Comparison of ENCODE assay signal across 27 cellular contexts in the genomic region with DNA sequence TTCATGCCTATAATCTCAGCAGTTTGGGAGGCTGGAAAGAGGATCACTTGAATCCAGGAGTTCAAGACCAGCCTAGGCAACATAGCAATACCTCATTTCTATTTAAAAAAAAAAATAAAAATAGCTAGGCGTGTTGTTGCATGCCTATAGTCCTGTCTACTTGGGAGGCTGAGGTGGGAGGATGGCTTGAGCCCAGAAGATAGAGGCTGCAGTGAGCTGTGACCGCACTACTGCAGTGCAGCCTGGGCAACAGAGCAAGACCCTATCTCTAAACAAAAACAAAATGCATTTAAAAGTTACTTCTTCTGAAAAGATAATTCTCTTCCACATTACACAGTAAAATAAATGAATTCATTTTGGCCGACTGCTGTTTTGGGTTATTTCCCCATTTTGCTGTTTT.
"Had no signal": no experiment of that assay in that cellular context is flagged by ENCODE, and none has a peak within 500 bp of the region (broad histone marks: within the 10 kb centered on the region; RNA-seq: fewer than 3 reads in every experiment).

No MANE protein-coding gene starts in this region.

- H3K4me1 Mint-ChIP-seq: central memory CD8-positive, alpha-beta T cell had no signal

- H3K9me3 Mint-ChIP-seq: activated T-cell treated with anti-CD3 and anti-CD28 coated beads, Interleukin-2, amount 50 U/mL, for 4 hours; central memory CD8-positive, alpha-beta T cell had no signal

- H3K27me3 Mint-ChIP-seq: activated naive CD8-positive, alpha-beta T cell treated with anti-CD3 and anti-CD28 coated beads, Interleukin-2, amount 50 U/mL, for 24 hours; central memory CD8-positive, alpha-beta T cell had no signal

- ATAC-seq: activated CD8-positive, alpha-beta T cell treated with anti-CD3 and anti-CD28 coated beads, Interleukin-2, amount 10 ng/mL, durations not matched to agents 7 days and 5 days; activated naive CD4-positive, alpha-beta T cell treated with anti-CD3 and anti-CD28 coated beads, Interleukin-2, amount 50 U/mL, for 72 hours; activated naive CD8-positive, alpha-beta T cell treated with anti-CD3 and anti-CD28 coated beads, Interleukin-2, amount 50 U/mL, for 24 hours; activated T-cell treated with anti-CD3 and anti-CD28 coated beads, Interleukin-2, amount 50 U/mL, for 4 hours; body of pancreas; Panc1; Right ventricle myocardium inferior had no signal

- H3K4me3 ChIP-seq: ascending aorta, body of pancreas, SJCRH30 had no signal

- H3K36me3 ChIP-seq: ascending aorta, SJCRH30, WERI-Rb-1 had no signal

- H3K9ac ChIP-seq: SK-N-SH had no signal

- H3K27ac ChIP-seq: ascending aorta, body of pancreas, SJCRH30, WERI-Rb-1 had no signal

- H3K27ac Mint-ChIP-seq: activated CD8-positive, alpha-beta T cell treated with anti-CD3 and anti-CD28 coated beads, Interleukin-2, amount 10 ng/mL, durations not matched to agents 7 days and 5 days; activated naive CD4-positive, alpha-beta T cell treated with anti-CD3 and anti-CD28 coated beads, Interleukin-2, amount 50 U/mL, for 72 hours; activated naive CD8-positive, alpha-beta T cell treated with anti-CD3 and anti-CD28 coated beads, Interleukin-2, amount 50 U/mL, for 24 hours had no signal

- H3K4me1 ChIP-seq: ascending aorta, body of pancreas, SJCRH30 had no signal

- H3K4me2 ChIP-seq: SK-N-SH had no signal

- H3K9me3 ChIP-seq: ascending aorta, body of pancreas, SJCRH30, SK-N-SH had no signal

- DNase-seq: activated CD4-positive, alpha-beta T cell treated with anti-CD3 and anti-CD28 coated beads for 48 hours; activated CD4-positive, alpha-beta T cell treated with anti-CD3 and anti-CD28 coated beads, Interleukin-2, amount 50 U/mL, for 4 hours; activated CD4-positive, CD25-positive, alpha-beta regulatory T cell treated with anti-CD3 and anti-CD28 coated beads, Interleukin-2, amount 50 U/mL, for 72 hours; activated CD8-positive, alpha-beta T cell treated with anti-CD3 and anti-CD28 coated beads, Interleukin-2, amount 10 ng/mL, durations not matched to agents 7 days and 5 days; activated effector memory CD4-positive, alpha-beta T cell treated with anti-CD3 and anti-CD28 coated beads, Interleukin-2, amount 50 U/mL, for 16 hours; activated naive CD4-positive, alpha-beta T cell treated with Interleukin-2 at 50 U/mL for 16 hours; activated naive CD8-positive, alpha-beta T cell treated with anti-CD3 and anti-CD28 coated beads, Interleukin-2, amount 50 U/mL, for 24 hours; activated T-cell treated with anti-CD3 and anti-CD28 coated beads, Interleukin-2, amount 50 U/mL, for 4 hours; amniotic stem cell; body of pancreas; Kasumi-1; NCI-H1105; NCI-H1436; NCI-H1694 treated with DMSO at 0.1 percent for 48 hours; NCI-H2029 treated with DMSO at 0.1 percent for 48 hours; NCI-H510A treated with DMSO at 0.1 percent for 48 hours; NCI-H69; OCI-M1; RPMI8226; SJCRH30; SK-N-SH; WERI-Rb-1 had no signal

- H3K27me3 ChIP-seq: ascending aorta, body of pancreas, SJCRH30 had no signal

- H3K4me3 Mint-ChIP-seq: activated CD8-positive, alpha-beta T cell treated with anti-CD3 and anti-CD28 coated beads, Interleukin-2, amount 10 ng/mL, durations not matched to agents 7 days and 5 days; activated naive CD8-positive, alpha-beta T cell treated with anti-CD3 and anti-CD28 coated beads, Interleukin-2, amount 50 U/mL, for 24 hours; activated T-cell treated with anti-CD3 and anti-CD28 coated beads, Interleukin-2, amount 50 U/mL, for 4 hours; central memory CD8-positive, alpha-beta T cell had no signal
